ENCODE assay signal across 19 cellular contexts in genomic region chr7:21142081-21142480, GRCh38.
"Had no signal": no experiment of that assay in that cellular context is flagged by ENCODE, and none has a peak within 500 bp of the region (broad histone marks: within the 10 kb centered on the region; RNA-seq: fewer than 3 reads in every experiment).

No MANE protein-coding gene starts in this region.

- ATAC-seq: effector memory CD8-positive, alpha-beta T cell; gastrocnemius medialis; left cardiac atrium; natural killer cell treated with Interleukin-12 subunit alpha and Interleukin-12 subunit beta and Interleukin-15 and Interleukin-18, amount 100 ng/mL, for 72 hours; right cardiac atrium; stimulated activated naive CD8-positive, alpha-beta T cell treated with anti-CD3 and anti-CD28 coated beads, Interleukin-15, Interleukin-2, amounts not matched to agents 100 U/mL and 50 U/mL, for 24 hours had no signal

- DNase-seq: activated CD4-positive, alpha-beta memory T cell treated with anti-CD3 and anti-CD28 coated beads for 36 hours; activated CD4-positive, alpha-beta T cell treated with anti-CD3 and anti-CD28 coated beads for 4 hours; activated CD4-positive, CD25-positive, alpha-beta regulatory T cell; activated naive CD4-positive, alpha-beta T cell treated with anti-CD3 and anti-CD28 coated beads for 36 hours; activated naive CD8-positive, alpha-beta T cell treated with anti-CD3 and anti-CD28 coated beads, Interleukin-2, amount 10 ng/mL, durations not matched to agents 7 days and 5 days; activated T-cell treated with anti-CD3 and anti-CD28 coated beads, Interleukin-2, amount 50 U/mL, for 48 hours; amniotic stem cell; colonic mucosa; dorsolateral prefrontal cortex; effector memory CD8-positive, alpha-beta T cell; esophagus squamous epithelium; gastrocnemius medialis; hippocampal formation; left cardiac atrium; right cardiac atrium; stimulated activated CD4-positive, alpha-beta T cell treated with anti-CD3 and anti-CD28 coated beads, Interleukin-4, amount 100 ng/mL, for 24 hours; stimulated activated naive CD8-positive, alpha-beta T cell treated with anti-CD3 and anti-CD28 coated beads, Interleukin-15, Interleukin-2, amounts not matched to agents 100 U/mL and 50 U/mL, for 24 hours; tibial artery had no signal
